ENCODE assay signal across 26 cellular contexts in the genomic region with DNA sequence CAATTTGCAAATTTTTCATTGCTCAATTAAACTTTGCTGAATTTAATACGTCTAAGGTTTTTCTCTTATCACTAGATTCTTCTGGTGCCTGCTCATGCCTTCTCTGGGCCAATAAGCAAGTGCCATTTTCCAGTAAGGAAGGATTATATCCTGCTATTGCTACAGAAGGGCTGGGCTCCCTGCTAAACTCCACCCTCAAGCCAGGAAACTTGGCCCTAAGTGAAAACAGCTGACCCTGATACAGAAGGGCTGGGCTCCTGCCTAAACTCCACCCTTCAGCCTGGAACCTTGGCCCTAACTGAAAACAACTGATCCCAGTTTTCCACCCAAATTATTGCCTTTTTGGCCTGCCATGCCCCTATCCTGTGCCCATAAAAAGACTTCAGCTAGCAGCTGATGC.
A peak's percentile ranks its signal among the peaks of the same experiment; 100 is the strongest.
DNase-seq lines count a peak whose midpoint lies in the region; ATAC-seq and TF ChIP-seq lines count a peak whose summit lies in the region.
"Had no signal": no experiment of that assay in that cellular context is flagged by ENCODE, and none has a peak within 500 bp of the region (broad histone marks: within the 10 kb centered on the region; RNA-seq: fewer than 3 reads in every experiment).

No MANE protein-coding gene starts in this region.

- H3K4me1 ChIP-seq in fibroblast of lung (ENCODE audit: control insufficient read depth, extremely low read depth, insufficient read depth, low read length) = no peaks in the 10 kb centered on the region
- H3K4me1 ChIP-seq: body of pancreas, SJSA1, testis had no signal

- H3K27ac ChIP-seq in fibroblast of lung (ENCODE audit: insufficient read depth, low read length) = no peak overlapping the region
- H3K27ac ChIP-seq: body of pancreas, C4-2B, ovary, SJSA1, testis had no signal

- H2AFZ ChIP-seq in fibroblast of lung (ENCODE audit: low read length) = peak overlapping the region; percentile 23

- no peaks in the 10 kb centered on the region for H3K9me3 ChIP-seq in fibroblast of lung (ENCODE audit: control insufficient read depth, insufficient read depth, low read depth, low read length)
- H3K9me3 ChIP-seq: body of pancreas, ovary, SJSA1, testis had no signal

- H4K20me1 ChIP-seq in fibroblast of lung (ENCODE audit: control insufficient read depth, extremely low read depth, insufficient read depth, low read length) = no peaks in the 10 kb centered on the region

- H3K36me3 ChIP-seq in fibroblast of lung (ENCODE audit: control insufficient read depth, insufficient read depth, low read length) = no peaks in the 10 kb centered on the region
- H3K36me3 ChIP-seq: ovary, SJSA1 had no signal

- H3K4me3 ChIP-seq in fibroblast of lung (replicated peaks in 1 of 4; ENCODE audit: control extremely low read depth in 1 of 4, insufficient read depth in 1 of 4, low read depth in 3 of 4, low read length in 4 of 4) = no peak overlapping the region
- H3K4me3 ChIP-seq: body of pancreas, ovary, SJSA1, smooth muscle cell, testis had no signal

- H3K27me3 ChIP-seq in fibroblast of lung (ENCODE audit: control insufficient read depth, insufficient read depth, low read length) = no peaks in the 10 kb centered on the region
- H3K27me3 ChIP-seq: body of pancreas, ovary, SJSA1, testis had no signal

- H3K4me2 ChIP-seq in fibroblast of lung (ENCODE audit: extremely low read depth, insufficient read depth, low read length) = no peak overlapping the region
- H3K4me2 ChIP-seq: smooth muscle cell had no signal

- ATAC-seq in sciatic nerve = peak; percentile 62
- no peak for ATAC-seq in GM19467 (IDR thresholded peaks at IDR 0.05; ENCODE audit: unreplicated experiment)
- no peak for ATAC-seq in GM19463 (IDR thresholded peaks at IDR 0.05; ENCODE audit: unreplicated experiment)
- ATAC-seq: activated CD8-positive, alpha-beta memory T cell treated with anti-CD3 and anti-CD28 coated beads, Interleukin-2, amount 10 ng/mL, durations not matched to agents 7 days and 5 days; activated T-cell treated with anti-CD3 and anti-CD28 coated beads, Interleukin-2, amount 50 U/mL, for 4 hours; body of pancreas had no signal

- DNase-seq in AG09319 (ENCODE audit: extremely low read depth, low read depth) (peak; percentile 37), LHCN-M2 (ENCODE audit: low read depth) (peak; percentile 17), fibroblast of lung (ENCODE audit: low read depth in 2 of 2) (peak in 1 of 2 donors; percentile 10), sciatic nerve (ENCODE audit: low spot score) (no peak), NCI-H2227 (lab: John Stamatoyannopoulos, UW; ENCODE audit: unreplicated experiment) (no peak)
- DNase-seq: ACHN; activated CD4-positive, CD25-positive, alpha-beta regulatory T cell; activated CD8-positive, alpha-beta memory T cell treated with anti-CD3 and anti-CD28 coated beads, Interleukin-2, amount 10 ng/mL, durations not matched to agents 7 days and 5 days; activated T-cell treated with anti-CD3 and anti-CD28 coated beads, Interleukin-2, amount 50 U/mL, for 4 hours; body of pancreas; Calu3; DMS79; GDM1; GOT3; NCI-H1048; NCI-H446; NCI-H82; ovary; RPMI8226; stimulated activated naive CD4-positive, alpha-beta T cell treated with Interleukin-2 at 50 U/mL for 16 hours; testis had no signal

- no peak overlapping the region for H3K9ac ChIP-seq in fibroblast of lung (ENCODE audit: insufficient read depth, low read length)

- TF ChIP-seq CTCF in AG09319 (IDR thresholded peaks at IDR 0.05; ENCODE audit: low read depth, low read length) (no peak), fibroblast of lung (conservative IDR thresholded peaks at IDR 0.05 in 1 of 2, IDR thresholded peaks at IDR 0.05 in 1 of 2; ENCODE audit: low read depth in 1 of 2, low read length in 2 of 2) (no peak)

- no peaks in the 10 kb centered on the region for H3K79me2 ChIP-seq in fibroblast of lung (ENCODE audit: control insufficient read depth, insufficient read depth, low read length)

- intact Hi-C loops in sciatic nerve (cut with DNase I) = no loop called here

Comparison
In these comparisons a context has a peak if more than half of its experiments do, and no peak if none do; other contexts are left out.
1. DNase-seq: peak in AG09319 (single experiment) and LHCN-M2 (single experiment); none in sciatic nerve (single experiment) and NCI-H2227 (single experiment).